Comparison of ENCODE assay signal across 8 cellular contexts in the genomic region with DNA sequence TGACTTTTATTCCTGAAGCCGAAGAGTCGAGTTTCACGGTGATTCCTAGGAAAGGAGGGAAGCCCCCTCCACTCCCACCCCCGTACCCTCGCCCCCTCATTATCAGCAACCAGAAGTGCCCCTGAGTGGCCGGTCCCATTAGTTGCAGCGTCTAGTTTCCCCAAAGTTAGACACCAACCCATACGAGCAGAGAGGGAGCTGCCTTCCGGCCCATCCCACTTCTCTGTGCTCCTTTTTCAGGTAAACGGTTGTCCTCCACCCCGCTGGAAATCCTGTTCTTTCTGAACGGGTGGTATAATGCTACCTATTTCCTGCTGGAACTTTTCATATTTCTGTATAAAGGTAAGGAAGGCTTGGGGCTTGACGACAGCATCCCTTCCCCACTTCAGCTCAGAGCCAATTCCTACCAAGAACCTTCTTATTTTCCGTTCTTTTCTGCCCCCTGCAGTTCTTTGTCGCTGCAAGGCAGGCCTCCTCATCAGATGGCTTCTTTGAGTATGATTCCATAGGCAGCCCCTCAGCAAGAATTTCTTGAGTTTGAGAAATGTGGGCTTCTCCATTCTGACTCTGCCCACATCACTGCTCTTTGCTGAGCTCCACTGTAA. TPM values are rescaled to one million over a fixed set of nuclear protein-coding genes. Genes with fewer than 3 reads are reported as not detected.
DNase-seq lines count a peak whose midpoint lies in the region; ATAC-seq and TF ChIP-seq lines count a peak whose summit lies in the region.

No MANE protein-coding gene starts in this region.

- 2% methylated on average over 15 of the region's 15 CpGs for WGBS in esophagus muscularis mucosa

- intact Hi-C loops in esophagus muscularis mucosa (cut with DNase I), result no loop called here

- H3K4me3 ChIP-seq in esophagus muscularis mucosa, result peak overlapping the region; percentile 67 to 91 (median 76)

- H3K9me3 Mint-ChIP-seq in HFFc6 (peaks cover 5% of the 10 kb centered on the region), nephron progenitor cell (peaks cover 36% of the 10 kb centered on the region)

- H3K27ac ChIP-seq in VCaP, result peak overlapping the region; percentile 91
- peak overlapping the region; percentile 77 to 88 (median 81) for H3K27ac ChIP-seq in esophagus muscularis mucosa (replicated peaks in 1 of 4)

- peaks cover 7 to 42% (median 25%) of the 10 kb centered on the region in 4 donors for H3K36me3 ChIP-seq in esophagus muscularis mucosa

- TF ChIP-seq EP300 in esophagus muscularis mucosa (IDR thresholded peaks at IDR 0.05), result no peak

- H3K27me3 ChIP-seq in esophagus muscularis mucosa, result no peaks in the 10 kb centered on the region

- TF ChIP-seq POLR2A in esophagus muscularis mucosa (IDR thresholded peaks at IDR 0.05; ENCODE audit: low read depth), result no peak

- H3K27me3 Mint-ChIP-seq in HFFc6 (ENCODE audit: insufficient read depth) (no peaks in the 10 kb centered on the region; the same call in 1 of the 2 replicates), nephron progenitor cell (ENCODE audit: low read depth, poor library complexity) (peaks cover 18% of the 10 kb centered on the region)

- peak; percentile 43; the same call in 1 of the 2 replicates for TF ChIP-seq CTCF in HFFc6 (IDR thresholded peaks at IDR 0.05)
- TF ChIP-seq CTCF in VCaP (conservative IDR thresholded peaks at IDR 0.05), result peak; percentile 47
- no peak for TF ChIP-seq CTCF in esophagus muscularis mucosa (IDR thresholded peaks at IDR 0.05)
- TF ChIP-seq CTCF in nephron progenitor cell (IDR thresholded peaks at IDR 0.05), result no peak

- ATAC-seq in HG03025 (IDR thresholded peaks at IDR 0.05; ENCODE audit: low FRiP score, unreplicated experiment), result no peak
- ATAC-seq in GM19328 (IDR thresholded peaks at IDR 0.05; ENCODE audit: unreplicated experiment), result no peak
- ATAC-seq in HG03139 (IDR thresholded peaks at IDR 0.05; ENCODE audit: unreplicated experiment), result no peak

- H3K4me1 ChIP-seq in esophagus muscularis mucosa, result peaks cover 11 to 20% (median 19%) of the 10 kb centered on the region in 4 donors

- peaks cover 23% of the 10 kb centered on the region for H3K4me1 Mint-ChIP-seq in HFFc6 (ENCODE audit: low read depth)
- H3K4me1 Mint-ChIP-seq in nephron progenitor cell, result peaks cover 20% of the 10 kb centered on the region

- DNase-seq in ELF-1 (ENCODE audit: low read depth, low spot score) (peak; percentile 20), HFFc6 (no peak), esophagus muscularis mucosa (ENCODE audit: extremely low spot score) (no peak), nephron progenitor cell (peak; percentile 10)

- peaks cover 10% of the 10 kb centered on the region for H3K36me3 Mint-ChIP-seq in HFFc6 (ENCODE audit: low read depth)
- H3K36me3 Mint-ChIP-seq in nephron progenitor cell (ENCODE audit: low read depth), result peaks cover 52% of the 10 kb centered on the region

- H3K4me3 Mint-ChIP-seq in HFFc6 (peak overlapping the region; percentile 95), nephron progenitor cell (peak overlapping the region; percentile 96)

- H3K9me3 ChIP-seq in esophagus muscularis mucosa, result no peaks in the 10 kb centered on the region

- H3K27ac Mint-ChIP-seq in HFFc6 (peak overlapping the region; percentile 87), nephron progenitor cell (peak overlapping the region; percentile 93)

RNA-seq across cellular contexts. Expression of gene TMEM216, which starts 0.7 kb away (rescaled TPM):
- 1 to 10 TPM; 5.9 to 9.5 (median 8.3) TPM for total RNA-seq in HFFc6 (2021; fragmentation: NEBNext Ultra II Directional; extraction: Animal tissue kit (Norgen Biotek cat#: 25700))
- total RNA-seq in esophagus muscularis mucosa, result 10 to 100 TPM in 1 of 4 donors, 1 to 10 TPM in 3; 6.2 to 12.3 (median 8.2) TPM

RNA-seq across cellular contexts. Expression of gene TMEM138, which starts 30.9 kb away (rescaled TPM):
- 10 to 100 TPM; 49.0 to 63.1 (median 58.0) TPM for total RNA-seq in HFFc6 (2021; fragmentation: NEBNext Ultra II Directional; extraction: Animal tissue kit (Norgen Biotek cat#: 25700))
- total RNA-seq in esophagus muscularis mucosa, result 10 to 100 TPM; 10.4 to 22.7 (median 15.9) TPM

RNA-seq across cellular contexts. Expression of gene CYB561A3, which starts 31.4 kb away (rescaled TPM):
- total RNA-seq in HFFc6 (2021; fragmentation: NEBNext Ultra II Directional; extraction: Animal tissue kit (Norgen Biotek cat#: 25700)), result 10 to 100 TPM; 38.7 to 52.8 (median 46.7) TPM
- 10 to 100 TPM; 23.7 to 35.3 (median 31.6) TPM for total RNA-seq in esophagus muscularis mucosa

RNA-seq across cellular contexts. Expression of gene CPSF7, which starts 36.7 kb away (rescaled TPM):
- 10 to 100 TPM; 56.9 to 72.4 (median 64.8) TPM for total RNA-seq in HFFc6 (2021; fragmentation: NEBNext Ultra II Directional; extraction: Animal tissue kit (Norgen Biotek cat#: 25700))
- total RNA-seq in esophagus muscularis mucosa, result 10 to 100 TPM; 29.9 to 45.2 (median 40.7) TPM

RNA-seq across cellular contexts. Expression of gene SDHAF2, which starts 36.8 kb away (rescaled TPM):
- 10 to 100 TPM; 33.9 to 43.0 (median 38.3) TPM for total RNA-seq in HFFc6 (2021; fragmentation: NEBNext Ultra II Directional; extraction: Animal tissue kit (Norgen Biotek cat#: 25700))
- total RNA-seq in esophagus muscularis mucosa, result 10 to 100 TPM; 29.0 to 71.0 (median 48.3) TPM

Comparison
In these comparisons a context has a peak if more than half of its experiments do, and no peak if none do; other contexts are left out.
1. DNase-seq: peak in ELF-1 (single experiment) and nephron progenitor cell (single experiment); none in HFFc6 (single experiment) and esophagus muscularis mucosa (single experiment).
2. CTCF ChIP-seq: peak in HFFc6 (single experiment) and VCaP (single experiment); none in esophagus muscularis mucosa (0 of 3) and nephron progenitor cell (single experiment).